ENCODE assay signal across 1 cellular context in the genomic region with DNA sequence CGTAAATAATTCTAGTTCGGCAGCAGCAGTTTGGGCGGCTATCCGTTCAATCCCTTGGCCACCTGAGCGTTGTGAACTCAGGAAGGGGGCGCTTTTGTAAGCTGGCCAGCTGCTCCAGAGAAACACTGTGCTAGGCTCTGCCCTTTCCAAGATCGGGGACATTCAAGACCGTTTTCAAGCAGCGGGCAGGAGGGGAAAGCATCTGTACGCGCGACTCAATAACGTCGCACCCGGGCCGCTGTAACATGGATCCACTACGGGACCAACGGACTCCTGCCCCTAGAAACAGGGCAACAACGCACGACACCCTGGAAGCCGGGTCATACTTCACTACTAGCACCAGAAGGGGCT.
TF ChIP-seq lines count a peak whose summit lies in the region.

No MANE protein-coding gene starts in this region.

TF ChIP-seq in endothelial cell of umbilical vein, 7 proteins besides CTCF, POLR2A, EP300 and RAD21 (continued from another document):
- TF ChIP-seq, protein P1, sequence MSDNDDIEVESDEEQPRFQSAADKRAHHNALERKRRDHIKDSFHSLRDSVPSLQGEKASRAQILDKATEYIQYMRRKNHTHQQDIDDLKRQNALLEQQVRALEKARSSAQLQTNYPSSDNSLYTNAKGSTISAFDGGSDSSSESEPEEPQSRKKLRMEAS (IDR thresholded peaks at IDR 0.05; ENCODE audit: insufficient read depth, insufficient read length), result no peak
- TF ChIP-seq GATA2 (IDR thresholded peaks at IDR 0.05; ENCODE audit: insufficient read depth, insufficient read length, low read depth, low read length) (no peak), FOS (IDR thresholded peaks at IDR 0.05; ENCODE audit: borderline replicate concordance, insufficient read depth, low read length) (no peak)
